1 cellular context compared by ENCODE assay signal in genomic region chr1:171762143-171762563, GRCh38.
TF ChIP-seq lines count a peak whose summit lies in the region.

No MANE protein-coding gene starts in this region.

TF ChIP-seq in K562, 482 proteins besides CTCF, POLR2A, EP300 and RAD21 (continued from another document and continues in another):
- TF ChIP-seq MGA (IDR thresholded peaks at IDR 0.05) (peak; percentile 73), TBP (optimal IDR thresholded peaks at IDR 0.05; ENCODE audit: low read depth, low read length) (peak; percentile 77), NFRKB (IDR thresholded peaks at IDR 0.05; ENCODE audit: low read depth) (0 out of 2 replicates have a peak, but pooled peaks have one; percentile 44), TAF1 (IDR thresholded peaks at IDR 0.05; ENCODE audit: control insufficient read depth, extremely low read depth, insufficient read depth, low read length, severe bottlenecking) (peak; percentile 42), CXXC5 (CRISPR knock-in tag; IDR thresholded peaks at IDR 0.05) (peak; percentile 30; the same call in 1 of the 2 replicates), MEIS2 (IDR thresholded peaks at IDR 0.05; ENCODE audit: partially characterized antibody) (peak; percentile 62), YY1 (IDR thresholded peaks at IDR 0.05; ENCODE audit: borderline replicate concordance in 1 of 3, control insufficient read depth in 1 of 3, extremely low read depth in 1 of 3, insufficient read depth in 3 of 3, insufficient read length in 1 of 3, insufficient replicate concordance in 2 of 3, low read depth in 1 of 3, low read length in 2 of 3) (peak in 1 of 3 experiments; percentile 77), STAT5A (IDR thresholded peaks at IDR 0.05; ENCODE audit: borderline replicate concordance, low read length) (peak; percentile 25; the same call in 1 of the 2 replicates), ARID1B (IDR thresholded peaks at IDR 0.05) (peak; percentile 80), CREM (IDR thresholded peaks at IDR 0.05; ENCODE audit: low read depth) (peak; percentile 44; the same call in 1 of the 2 replicates), ZBTB34 (CRISPR knock-in tag; IDR thresholded peaks at IDR 0.05) (no peak), ZNF592 (IDR thresholded peaks at IDR 0.05) (peak; percentile 86; the same call in 1 of the 2 replicates), PTBP1 (IDR thresholded peaks at IDR 0.05; ENCODE audit: low read depth, low read length) (no peak), IFI16 (CRISPR knock-in tag; IDR thresholded peaks at IDR 0.05) (no peak), TAL1 (IDR thresholded peaks at IDR 0.05) (peak; percentile 44; the same call in 1 of the 2 replicates), U2AF2 (optimal IDR thresholded peaks at IDR 0.05; ENCODE audit: low read depth, low read length) (no peak), THRB (CRISPR knock-in tag; conservative IDR thresholded peaks at IDR 0.05) (no peak), L3MBTL2 (IDR thresholded peaks at IDR 0.05) (peak; percentile 73), ZKSCAN1 (IDR thresholded peaks at IDR 0.05; ENCODE audit: low read depth, low read length) (peak; percentile 18; the same call in 1 of the 2 replicates), HDAC1 (IDR thresholded peaks at IDR 0.05) (peak in 1 of 2 experiments; percentile 33; a peak in 1 of 4 replicates), CAMTA2 (CRISPR knock-in tag; conservative IDR thresholded peaks at IDR 0.05) (no peak), TEAD4 (IDR thresholded peaks at IDR 0.05; ENCODE audit: low read length) (0 out of 2 replicates have a peak, but pooled peaks have one; percentile 34), TEAD4 (CRISPR knock-in tag; IDR thresholded peaks at IDR 0.05; ENCODE audit: borderline replicate concordance) (no peak), MYC (IDR thresholded peaks at IDR 0.05; ENCODE audit: low read depth, low read length) (0 out of 2 replicates have a peak, but pooled peaks have one; percentile 25), MYC (CRISPR knock-in tag; IDR thresholded peaks at IDR 0.05; ENCODE audit: borderline replicate concordance, low read depth) (no peak), SP1 (CRISPR knock-in tag; IDR thresholded peaks at IDR 0.05) (peak; percentile 52; the same call in 1 of the 2 replicates), ZEB2 (IDR thresholded peaks at IDR 0.05) (peak; percentile 84; the same call in 1 of the 2 replicates), MECOM (CRISPR knock-in tag; IDR thresholded peaks at IDR 0.05) (0 out of 2 replicates have a peak, but pooled peaks have one; percentile 45), TCF3 (CRISPR knock-in tag; IDR thresholded peaks at IDR 0.05) (peak; percentile 83), EHMT2 (IDR thresholded peaks at IDR 0.05) (peak; percentile 29; the same call in 1 of the 2 replicates), HMBOX1 (IDR thresholded peaks at IDR 0.05) (peak; percentile 83; the same call in 1 of the 2 replicates), HCFC1 (IDR thresholded peaks at IDR 0.05; ENCODE audit: low read depth, low read length) (0 out of 2 replicates have a peak, but pooled peaks have one; percentile 8), CBFA2T3 (IDR thresholded peaks at IDR 0.05) (peak; percentile 78), ZBTB11 (CRISPR knock-in tag; IDR thresholded peaks at IDR 0.05) (0 out of 6 replicates have a peak, but pooled peaks of 1 of the 3 experiments have one; percentile 35), ADNP (tag; IDR thresholded peaks at IDR 0.05) (no peak), GATA2 (CRISPR knock-in tag; IDR thresholded peaks at IDR 0.05) (no peak), ATF7 (IDR thresholded peaks at IDR 0.05) (peak; percentile 25; the same call in 1 of the 2 replicates), SOX6 (IDR thresholded peaks at IDR 0.05) (peak; percentile 31; the same call in 1 of the 2 replicates)
